1 cellular context compared by ENCODE assay signal in the genomic region with DNA sequence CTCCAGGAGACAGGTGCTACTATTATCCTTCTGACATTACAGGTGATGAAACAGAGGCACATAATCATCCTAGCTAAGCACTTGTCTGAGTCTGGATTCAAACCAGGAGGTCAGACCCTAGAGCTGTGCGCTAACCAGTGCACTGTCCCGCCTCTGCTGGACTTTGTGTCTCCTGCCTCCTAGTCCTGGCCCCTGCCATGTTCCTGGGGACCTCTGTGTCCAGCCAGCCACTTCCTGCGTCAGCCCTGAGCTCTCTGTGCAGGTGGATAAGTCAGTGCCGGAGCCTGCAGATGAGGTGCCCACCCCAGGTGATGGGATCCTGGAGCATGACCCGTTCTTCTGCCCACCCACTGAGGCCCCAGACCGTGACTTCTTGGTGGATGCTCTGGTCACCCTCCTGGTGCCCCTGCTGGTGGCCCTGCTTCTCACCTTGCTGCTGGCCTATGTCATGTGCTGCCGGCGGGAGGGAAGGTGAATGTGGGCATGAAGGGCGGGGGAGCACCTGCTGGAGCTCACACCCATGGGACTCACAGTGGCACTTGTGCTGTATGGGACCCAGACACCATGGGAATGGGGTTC.
TF ChIP-seq lines count a peak whose summit lies in the region.

No MANE protein-coding gene starts in this region.

TF ChIP-seq in K562, 482 proteins besides CTCF, POLR2A, EP300 and RAD21:
- TF ChIP-seq CEBPG (CRISPR knock-in tag; IDR thresholded peaks at IDR 0.05) (0 out of 2 replicates have a peak, but pooled peaks have one; percentile 11), CEBPG (tag; conservative IDR thresholded peaks at IDR 0.05 in 1 of 2, IDR thresholded peaks at IDR 0.05 in 1 of 2) (no peak), ATF2 (CRISPR knock-in tag; IDR thresholded peaks at IDR 0.05) (no peak)
TF ChIP-seq in K562: peak in this region for 1.
